Comparison of ENCODE assay signal across 1 cellular context in genomic region chr9:74848150-74848525, GRCh38.
TF ChIP-seq lines count a peak whose summit lies in the region.

No MANE protein-coding gene starts in this region.

TF ChIP-seq in GM12878, 131 proteins besides CTCF, POLR2A, EP300 and RAD21:
- no peak for TF ChIP-seq ELK1 (IDR thresholded peaks at IDR 0.05; ENCODE audit: low read depth, low read length)
- TF ChIP-seq ZBED1 (IDR thresholded peaks at IDR 0.05; ENCODE audit: borderline replicate concordance), result no peak
- no peak for TF ChIP-seq RBBP5 (conservative IDR thresholded peaks at IDR 0.05)
- TF ChIP-seq ZNF24 (IDR thresholded peaks at IDR 0.05), result no peak
- no peak for TF ChIP-seq DPF2 (IDR thresholded peaks at IDR 0.05)
- TF ChIP-seq TAF1 (IDR thresholded peaks at IDR 0.05; ENCODE audit: borderline replicate concordance, low read depth, low read length), result no peak
- TF ChIP-seq ATF7 (IDR thresholded peaks at IDR 0.05; ENCODE audit: low read depth), result no peak
